Comparison of ENCODE assay signal across 1 cellular context in genomic region chr11:8686325-8686724, GRCh38.
TF ChIP-seq lines count a peak whose summit lies in the region.

No MANE protein-coding gene starts in this region.

TF ChIP-seq in GM12878, 131 proteins besides CTCF, POLR2A, EP300 and RAD21:
- TF ChIP-seq FOS (IDR thresholded peaks at IDR 0.05; ENCODE audit: borderline replicate concordance, extremely low read depth, insufficient read length) = no peak
- TF ChIP-seq PAX8 (IDR thresholded peaks at IDR 0.05) = no peak
- no peak for TF ChIP-seq SPI1 (IDR thresholded peaks at IDR 0.05; ENCODE audit: borderline replicate concordance, insufficient read depth, low read depth, low read length)
- TF ChIP-seq JUNB (IDR thresholded peaks at IDR 0.05) = no peak
- no peak for TF ChIP-seq SMAD5 (IDR thresholded peaks at IDR 0.05; ENCODE audit: low read depth)
- TF ChIP-seq ZBTB40 (IDR thresholded peaks at IDR 0.05; ENCODE audit: borderline replicate concordance) = no peak
- TF ChIP-seq ZNF24 (IDR thresholded peaks at IDR 0.05) = no peak
- TF ChIP-seq ZNF384 (IDR thresholded peaks at IDR 0.05; ENCODE audit: borderline replicate concordance, low read depth, low read length) = no peak
- no peak for TF ChIP-seq RB1 (IDR thresholded peaks at IDR 0.05; ENCODE audit: borderline replicate concordance)
